In the genomic region with DNA sequence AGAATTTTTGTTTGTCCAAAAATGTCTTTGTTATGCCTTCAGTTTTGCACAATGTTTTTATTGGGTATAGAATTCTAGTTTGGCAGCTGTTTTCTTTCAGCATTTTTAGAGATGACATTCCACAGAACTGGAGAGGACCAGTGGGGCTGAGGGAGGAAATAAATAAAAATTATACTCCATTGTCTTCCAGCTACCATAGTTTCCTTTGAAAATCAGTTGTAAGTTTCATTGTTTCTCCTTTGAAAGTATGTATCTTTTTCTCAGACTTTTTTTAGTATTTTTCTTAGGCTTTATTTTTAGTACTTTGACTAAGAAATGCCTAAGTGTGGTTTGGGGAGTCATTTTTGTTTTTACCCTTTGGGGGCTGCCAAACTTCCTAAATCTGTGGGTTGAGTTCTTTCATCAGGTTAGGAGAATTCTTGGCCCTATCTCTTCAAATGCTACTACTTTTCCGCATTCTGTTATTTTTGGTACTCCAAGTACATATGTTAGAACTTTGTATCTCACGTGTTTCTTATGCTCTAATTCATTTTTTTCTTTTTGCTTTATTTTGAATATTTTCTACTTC, we compare ENCODE assay signal across 25 cellular contexts. TPM values are rescaled to one million over a fixed set of nuclear protein-coding genes. Genes with fewer than 3 reads are reported as not detected.
"Had no signal": no experiment of that assay in that cellular context is flagged by ENCODE, and none has a peak within 500 bp of the region (broad histone marks: within the 10 kb centered on the region; RNA-seq: fewer than 3 reads in every experiment).

No MANE protein-coding gene starts in this region.

- H3K27me3 ChIP-seq: adrenal gland, body of pancreas, gastrocnemius medialis, transverse colon, uterus had no signal

- H3K27ac ChIP-seq: adrenal gland, body of pancreas, gastrocnemius medialis, left ventricle myocardium inferior, transverse colon, uterus had no signal

- H3K9me3 ChIP-seq: gastrocnemius medialis had no signal

- ATAC-seq: body of pancreas; gastrocnemius medialis; mucosa of descending colon; natural killer cell treated with Interleukin-12 subunit alpha and Interleukin-12 subunit beta and Interleukin-15 and Interleukin-18, amount 100 ng/mL, for 72 hours; right cardiac atrium had no signal

- H3K4me3 Mint-ChIP-seq: activated naive CD4-positive, alpha-beta T cell treated with anti-CD3 and anti-CD28 coated beads for 36 hours; activated naive CD8-positive, alpha-beta T cell treated with anti-CD3 and anti-CD28 coated beads for 36 hours; activated T-helper 1 cell treated with anti-CD3 and anti-CD28 coated beads, Interleukin-12 subunit alpha, Interleukin-12 subunit beta, Interleukin-2, Interleukin-4 antibody, amounts not matched to agents 30 ng/mL and 10 ng/mL and 1 ng/mL, durations not matched to agents 14 hours and 24 hours and 36 hours; natural killer cell treated with Interleukin-12 subunit alpha and Interleukin-12 subunit beta and Interleukin-15 and Interleukin-18, amount 100 ng/mL, for 72 hours had no signal

- H3K4me3 ChIP-seq: adrenal gland, body of pancreas, gastrocnemius medialis, left ventricle myocardium inferior, lung, mucosa of descending colon, transverse colon, uterus had no signal

- H3K9me3 Mint-ChIP-seq: natural killer cell treated with Interleukin-12 subunit alpha and Interleukin-12 subunit beta and Interleukin-15 and Interleukin-18, amount 100 ng/mL, for 72 hours had no signal

- H3K4me1 ChIP-seq: adrenal gland, body of pancreas, gastrocnemius medialis, left ventricle myocardium inferior, transverse colon, uterus had no signal

- H3K27me3 Mint-ChIP-seq: activated naive CD8-positive, alpha-beta T cell treated with anti-CD3 and anti-CD28 coated beads for 36 hours; natural killer cell treated with Interleukin-12 subunit alpha and Interleukin-12 subunit beta and Interleukin-15 and Interleukin-18, amount 100 ng/mL, for 72 hours had no signal

- DNase-seq: activated CD4-positive, alpha-beta T cell treated with anti-CD3 and anti-CD28 coated beads for 4 hours; activated CD4-positive, alpha-beta T cell treated with anti-CD3 and anti-CD28 coated beads, Interleukin-2, amount 50 U/mL, for 4 hours; activated effector memory CD4-positive, alpha-beta T cell treated with anti-CD3 and anti-CD28 coated beads, Interleukin-2, amount 50 U/mL, for 16 hours; activated naive CD4-positive, alpha-beta T cell treated with anti-CD3 and anti-CD28 coated beads for 36 hours; activated naive CD8-positive, alpha-beta T cell treated with anti-CD3 and anti-CD28 coated beads for 36 hours; activated T-cell treated with anti-CD3 and anti-CD28 coated beads for 4 hours; adrenal gland; aorta; body of pancreas; dermis blood vessel endothelial cell; effector CD8-positive, alpha-beta T cell; gastrocnemius medialis; glutamatergic neuron; left ventricle myocardium inferior; mesendoderm; mucosa of descending colon; right cardiac atrium; stimulated activated CD4-positive, alpha-beta T cell treated with anti-CD3 and anti-CD28 coated beads, Interleukin-2, amount 100 ng/mL, for 48 hours; stimulated activated naive CD4-positive, alpha-beta T cell treated with Interleukin-2 at 50 U/mL for 16 hours; transverse colon; uterus had no signal

- H3K27ac Mint-ChIP-seq: activated naive CD4-positive, alpha-beta T cell treated with anti-CD3 and anti-CD28 coated beads for 36 hours; activated naive CD8-positive, alpha-beta T cell treated with anti-CD3 and anti-CD28 coated beads for 36 hours; activated T-helper 1 cell treated with anti-CD3 and anti-CD28 coated beads, Interleukin-12 subunit alpha, Interleukin-12 subunit beta, Interleukin-2, Interleukin-4 antibody, amounts not matched to agents 30 ng/mL and 10 ng/mL and 1 ng/mL, durations not matched to agents 14 hours and 24 hours and 36 hours; natural killer cell treated with Interleukin-12 subunit alpha and Interleukin-12 subunit beta and Interleukin-15 and Interleukin-18, amount 100 ng/mL, for 72 hours had no signal

- H3K36me3 ChIP-seq: uterus had no signal

RNA-seq across cellular contexts. Expression of a gene that starts 15.2 kb away (rescaled TPM):
- total RNA-seq: epithelial cell of proximal tubule, gastrocnemius medialis, left ventricle myocardium inferior, right cardiac atrium had no signal
